Comparison of ENCODE assay signal across 9 cellular contexts in the genomic region with DNA sequence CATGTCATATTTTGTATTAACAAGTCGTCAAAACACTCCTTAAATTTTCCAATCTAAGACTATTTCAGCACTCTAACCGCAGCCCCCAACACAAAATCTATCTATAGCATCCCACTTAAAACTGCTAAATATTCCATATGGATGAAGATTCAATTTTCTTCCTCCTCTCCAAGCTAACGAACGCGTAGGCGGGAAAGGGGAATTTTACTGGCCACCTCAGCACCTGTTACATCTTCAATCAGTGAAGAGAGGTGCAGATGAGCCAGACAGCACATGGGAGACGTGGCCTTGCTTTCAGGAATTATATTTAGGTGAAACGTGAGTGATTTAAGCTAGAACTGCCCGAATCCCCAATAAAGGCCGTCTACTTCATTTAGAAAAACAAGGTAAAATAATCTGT. TPM values are rescaled to one million over a fixed set of nuclear protein-coding genes. Genes with fewer than 3 reads are reported as not detected.
DNase-seq lines count a peak whose midpoint lies in the region; ATAC-seq, FAIRE-seq and TF ChIP-seq lines count a peak whose summit lies in the region.
"Had no signal": no experiment of that assay in that cellular context is flagged by ENCODE, and none has a peak within 500 bp of the region (broad histone marks: within the 10 kb centered on the region; RNA-seq: fewer than 3 reads in every experiment).

No MANE protein-coding gene starts in this region.

- no peaks in the 10 kb centered on the region for H3K27me3 ChIP-seq in HL-60 (ENCODE audit: insufficient read depth, poor library complexity, severe bottlenecking)
- no peaks in the 10 kb centered on the region for H3K27me3 ChIP-seq in bronchial epithelial cell (ENCODE audit: control insufficient read depth, insufficient read depth, low read length)
- no peaks in the 10 kb centered on the region for H3K27me3 ChIP-seq in neural progenitor cell

- H2AFZ ChIP-seq in neural progenitor cell (replicated peaks) = no peak overlapping the region

- peaks cover 48% of the 10 kb centered on the region for H3K4me1 ChIP-seq in neural progenitor cell

- H3K4me1 Mint-ChIP-seq in neural progenitor cell = peaks cover 30% of the 10 kb centered on the region

- no peaks in the 10 kb centered on the region for H3K36me3 ChIP-seq in bronchial epithelial cell (ENCODE audit: control insufficient read depth, insufficient read depth, low read length)
- no peaks in the 10 kb centered on the region for H3K36me3 ChIP-seq in neural progenitor cell

- peaks cover 78% of the 10 kb centered on the region for H3K79me2 ChIP-seq in neural progenitor cell (ENCODE audit: low read depth)

- peak overlapping the region; percentile 99 for H3K9ac ChIP-seq in neural progenitor cell

- TF ChIP-seq CTCF in C4-2B (conservative IDR thresholded peaks at IDR 0.05) (no peak), HL-60 (IDR thresholded peaks at IDR 0.05; ENCODE audit: insufficient read depth, low read length) (no peak), bronchial epithelial cell (IDR thresholded peaks at IDR 0.05; ENCODE audit: insufficient read depth, low read length, severe bottlenecking) (no peak), neural progenitor cell (IDR thresholded peaks at IDR 0.05) (no peak)

- peaks cover 53% of the 10 kb centered on the region for H4K20me1 ChIP-seq in neural progenitor cell (ENCODE audit: low read depth)

- H3K27ac Mint-ChIP-seq in neural progenitor cell = no peak overlapping the region

- H3K4me3 ChIP-seq in HL-60 (replicated peaks; ENCODE audit: insufficient read depth, low read length) = peak overlapping the region; percentile 76
- H3K4me3 ChIP-seq in bronchial epithelial cell (ENCODE audit: low read depth, low read length) = peak overlapping the region; percentile 90
- H3K4me3 ChIP-seq in neural progenitor cell = peak overlapping the region; percentile 96

- no peak for ATAC-seq in GM19455 (IDR thresholded peaks at IDR 0.05; ENCODE audit: unreplicated experiment)
- ATAC-seq in GM21390 (IDR thresholded peaks at IDR 0.05; ENCODE audit: unreplicated experiment) = no peak

- no peaks in the 10 kb centered on the region for H3K9me3 ChIP-seq in neural progenitor cell (ENCODE audit: low read depth)

- peak overlapping the region; percentile 95 for H3K4me2 ChIP-seq in neural progenitor cell

- no peak for FAIRE-seq in bronchial epithelial cell (lab: Jason Lieb, UNC)
- FAIRE-seq: frontal cortex had no signal

- peak overlapping the region; percentile 93 for H3K27ac ChIP-seq in C4-2B
- H3K27ac ChIP-seq in HL-60 (replicated peaks) = peak overlapping the region; percentile 99
- no peak overlapping the region for H3K27ac ChIP-seq in neural progenitor cell

- peaks cover 22% of the 10 kb centered on the region for H3K36me3 Mint-ChIP-seq in neural progenitor cell

- no peaks in the 10 kb centered on the region for H3K27me3 Mint-ChIP-seq in neural progenitor cell (ENCODE audit: insufficient read depth, low read depth)

- peaks cover 18% of the 10 kb centered on the region for H3F3A ChIP-seq in neural progenitor cell (ENCODE audit: low read depth)

- H3K9me3 Mint-ChIP-seq in neural progenitor cell = peaks cover 3% of the 10 kb centered on the region

- H3K4me3 Mint-ChIP-seq in neural progenitor cell = no peak overlapping the region

- no peak for DNase-seq in HL-60 (ENCODE audit: low read depth in 1 of 2, low spot score in 1 of 2)
- DNase-seq in bronchial epithelial cell (ENCODE audit: low read depth) = peak; percentile 41
- DNase-seq in neural progenitor cell (ENCODE audit: low spot score) = no peak
- DNase-seq in hippocampal formation (lab: John Stamatoyannopoulos, UW) = no peak
- no peak for DNase-seq in cerebellar nuclear complex (lab: John Stamatoyannopoulos, UW)

RNA-seq across cellular contexts. Expression of gene RBM26, which starts 1.1 kb away (rescaled TPM):
- total RNA-seq in bronchial epithelial cell = 13.7 and 15.7 TPM in 2 replicates
- 80.7 and 136 TPM in 2 replicates for total RNA-seq in neural progenitor cell (ENCODE audit: low replicate concordance)
